Comparison of ENCODE assay signal across 13 cellular contexts in genomic region chr12:25041006-25041741, GRCh38.
DNase-seq lines count a peak whose midpoint lies in the region; ATAC-seq and TF ChIP-seq lines count a peak whose summit lies in the region.
"Had no signal": no experiment of that assay in that cellular context is flagged by ENCODE, and none has a peak within 500 bp of the region (broad histone marks: within the 10 kb centered on the region; RNA-seq: fewer than 3 reads in every experiment).

No MANE protein-coding gene starts in this region.

- DNase-seq in GM20000 (ENCODE audit: low spot score): peak; percentile 16
- DNase-seq in choroid plexus epithelial cell (ENCODE audit: low read depth): peak; percentile 10
- DNase-seq in NCI-H748 (lab: John Stamatoyannopoulos, UW; ENCODE audit: unreplicated experiment): no peak
- DNase-seq in NCI-H2196 (lab: John Stamatoyannopoulos, UW; ENCODE audit: unreplicated experiment): no peak
- no peak for DNase-seq in NCI-H146 treated with DMSO at 0.1 percent for 48 hours (lab: John Stamatoyannopoulos, UW; ENCODE audit: unreplicated experiment)
- DNase-seq in EL: no peak
- DNase-seq: activated CD8-positive, alpha-beta T cell treated with anti-CD3 and anti-CD28 coated beads, Interleukin-2, amount 10 ng/mL, durations not matched to agents 7 days and 5 days; NCI-H2171 treated with DMSO at 0.1 percent for 48 hours; ovary; Right ventricle myocardium superior had no signal

- no peak for TF ChIP-seq CTCF in GM20000 (IDR thresholded peaks at IDR 0.05; ENCODE audit: extremely low read depth, missing control alignments)
- TF ChIP-seq CTCF in choroid plexus epithelial cell (conservative IDR thresholded peaks at IDR 0.05; ENCODE audit: low read depth, low read length): no peak

- H3K4me3 ChIP-seq in ACC112 (ENCODE audit: low read depth, low read length) (peak overlapping the region; percentile 20; the same call in 1 of the 2 replicates), choroid plexus epithelial cell (ENCODE audit: low read depth, low read length) (no peak overlapping the region)
- H3K4me3 ChIP-seq: ovary had no signal

- peaks cover 4% of the 10 kb centered on the region; the same call in 1 of the 2 replicates for H3K27me3 ChIP-seq in ACC112 (ENCODE audit: insufficient read depth, low read length)
- H3K27me3 ChIP-seq: ovary had no signal

- H3K4me1 ChIP-seq in ACC112 (ENCODE audit: control insufficient read depth, insufficient read depth, low read length, unreplicated experiment): no peaks in the 10 kb centered on the region

- peak overlapping the region; percentile 65 for H2AFZ ChIP-seq in ACC112 (ENCODE audit: low read length, unreplicated experiment)

- H3K36me3 ChIP-seq in ACC112 (ENCODE audit: insufficient read depth, low read length): no peaks in the 10 kb centered on the region
- H3K36me3 ChIP-seq: ovary had no signal

- peak; percentile 84 for ATAC-seq in HG03135 (IDR thresholded peaks at IDR 0.05; ENCODE audit: unreplicated experiment)
- ATAC-seq: activated CD8-positive, alpha-beta T cell treated with anti-CD3 and anti-CD28 coated beads, Interleukin-2, amount 10 ng/mL, durations not matched to agents 7 days and 5 days had no signal

- H3K27ac ChIP-seq in ACC112 (ENCODE audit: low read depth, low read length): no peak overlapping the region
- H3K27ac ChIP-seq: epithelial cell of prostate, ovary had no signal

- no peaks in the 10 kb centered on the region for H3K79me2 ChIP-seq in ACC112 (ENCODE audit: control insufficient read depth, insufficient read depth, low read length, unreplicated experiment)

Comparison
In these comparisons a context has a peak if more than half of its experiments do, and no peak if none do; other contexts are left out.
1. DNase-seq: peak in GM20000 (single experiment) and choroid plexus epithelial cell (single experiment); none in NCI-H748 (single experiment), NCI-H2196 (single experiment), NCI-H146 treated with DMSO at 0.1 percent for 48 hours (single experiment) and EL (single experiment).